In genomic region chr6:151493495-151494234, GRCh38 we compare ENCODE assay signal across 1 cellular context.
TF ChIP-seq lines count a peak whose summit lies in the region.

TSS of gene CCDC170 (plus strand) at chr6:151494017. CDS start at chr6:151494129, 112 bp downstream.

TF ChIP-seq in HepG2, 621 proteins besides CTCF, POLR2A, EP300 and RAD21 (continued from another document and continues in another):
- TF ChIP-seq MTERF4 (CRISPR knock-in tag; IDR thresholded peaks at IDR 0.05) (no peak), MBNL3 (CRISPR knock-in tag; conservative IDR thresholded peaks at IDR 0.05) (no peak), ZBTB7B (CRISPR knock-in tag; IDR thresholded peaks at IDR 0.05) (peak; percentile 85), CBX2 (IDR thresholded peaks at IDR 0.05; ENCODE audit: low read depth, low read length) (no peak), CBX2 (CRISPR knock-in tag; IDR thresholded peaks at IDR 0.05; ENCODE audit: low read depth) (no peak), SMAD3 (CRISPR knock-in tag; IDR thresholded peaks at IDR 0.05) (peak; percentile 28; the same call in 1 of the 2 replicates), ZNF781 (CRISPR knock-in tag; IDR thresholded peaks at IDR 0.05; ENCODE audit: borderline replicate concordance, not compliant biosample characterization) (no peak), AGO1 (IDR thresholded peaks at IDR 0.05; ENCODE audit: low read depth, low read length, poor library complexity, severe bottlenecking) (no peak), TFDP1 (CRISPR knock-in tag; IDR thresholded peaks at IDR 0.05; ENCODE audit: borderline replicate concordance) (peak; percentile 32; the same call in 1 of the 2 replicates), SP140L (CRISPR knock-in tag; IDR thresholded peaks at IDR 0.05; ENCODE audit: borderline replicate concordance) (peak; percentile 24; the same call in 1 of the 2 replicates), ZBTB26 (CRISPR knock-in tag; IDR thresholded peaks at IDR 0.05; ENCODE audit: borderline replicate concordance) (peak; percentile 23; the same call in 1 of the 2 replicates), MATR3 (CRISPR knock-in tag; IDR thresholded peaks at IDR 0.05) (no peak), EZH2 (conservative IDR thresholded peaks at IDR 0.05; ENCODE audit: low read depth, low read length) (no peak), KAT2B (IDR thresholded peaks at IDR 0.05; ENCODE audit: borderline replicate concordance, low read depth, low read length) (no peak), HNF4A (CRISPR knock-in tag; IDR thresholded peaks at IDR 0.05) (no peak; the same call in 1 of the 2 replicates), FOSL1 (CRISPR knock-in tag; IDR thresholded peaks at IDR 0.05; ENCODE audit: borderline replicate concordance) (no peak), NONO (IDR thresholded peaks at IDR 0.05) (no peak), NONO (CRISPR knock-in tag; conservative IDR thresholded peaks at IDR 0.05) (peak; percentile 87), BRCA1 (CRISPR knock-in tag; IDR thresholded peaks at IDR 0.05) (no peak), PTBP1 (IDR thresholded peaks at IDR 0.05; ENCODE audit: low read depth, low read length, poor library complexity, severe bottlenecking) (peak; percentile 53), YY1 (IDR thresholded peaks at IDR 0.05; ENCODE audit: insufficient read depth, insufficient replicate concordance, low read depth, low read length) (peak; percentile 50), TFE3 (CRISPR knock-in tag; IDR thresholded peaks at IDR 0.05) (no peak), ZNF605 (CRISPR knock-in tag; IDR thresholded peaks at IDR 0.05) (no peak), ZNF749 (CRISPR knock-in tag; IDR thresholded peaks at IDR 0.05; ENCODE audit: borderline replicate concordance) (peak; percentile 66), ZBTB39 (CRISPR knock-in tag; IDR thresholded peaks at IDR 0.05) (peak; percentile 99), ZNF451 (CRISPR knock-in tag; IDR thresholded peaks at IDR 0.05) (peak; percentile 48; the same call in 1 of the 2 replicates), CENPT (CRISPR knock-in tag; IDR thresholded peaks at IDR 0.05; ENCODE audit: low read depth) (0 out of 2 replicates have a peak, but pooled peaks have one; percentile 29), SIN3B (IDR thresholded peaks at IDR 0.05; ENCODE audit: low read length) (no peak), SUZ12 (IDR thresholded peaks at IDR 0.05; ENCODE audit: low read depth, low read length) (no peak), TBL1XR1 (IDR thresholded peaks at IDR 0.05; ENCODE audit: borderline replicate concordance, low read length, partially characterized antibody) (peak; percentile 37), JUNB (CRISPR knock-in tag; IDR thresholded peaks at IDR 0.05; ENCODE audit: borderline replicate concordance) (no peak), HIVEP1 (CRISPR knock-in tag; IDR thresholded peaks at IDR 0.05) (0 out of 2 replicates have a peak, but pooled peaks have one; percentile 10), IRF9 (CRISPR knock-in tag; IDR thresholded peaks at IDR 0.05; ENCODE audit: borderline replicate concordance) (no peak; the same call in 1 of the 2 replicates), ZNF468 (CRISPR knock-in tag; IDR thresholded peaks at IDR 0.05) (no peak; the same call in 1 of the 2 replicates), NCOA2 (CRISPR knock-in tag; IDR thresholded peaks at IDR 0.05) (peak; percentile 13; the same call in 1 of the 2 replicates), ZNF724P (CRISPR knock-in tag; IDR thresholded peaks at IDR 0.05; ENCODE audit: borderline replicate concordance) (no peak), ZBTB14 (CRISPR knock-in tag; IDR thresholded peaks at IDR 0.05) (peak; percentile 96)
- TF ChIP-seq, protein P1, sequence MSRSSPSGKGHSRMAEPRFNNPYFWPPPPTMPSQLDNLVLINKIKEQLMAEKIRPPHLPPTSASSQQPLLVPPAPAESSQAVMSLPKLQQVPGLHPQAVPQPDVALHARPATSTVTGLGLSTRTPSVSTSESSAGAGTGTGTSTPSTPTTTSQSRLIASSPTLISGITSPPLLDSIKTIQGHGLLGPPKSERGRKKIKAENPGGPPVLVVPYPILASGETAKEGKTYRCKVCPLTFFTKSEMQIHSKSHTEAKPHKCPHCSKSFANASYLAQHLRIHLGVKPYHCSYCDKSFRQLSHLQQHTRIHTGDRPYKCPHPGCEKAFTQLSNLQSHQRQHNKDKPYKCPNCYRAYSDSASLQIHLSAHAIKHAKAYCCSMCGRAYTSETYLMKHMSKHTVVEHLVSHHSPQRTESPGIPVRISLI (CRISPR knock-in tag; IDR thresholded peaks at IDR 0.05; ENCODE audit: borderline replicate concordance): no peak
- TF ChIP-seq, protein P2, sequence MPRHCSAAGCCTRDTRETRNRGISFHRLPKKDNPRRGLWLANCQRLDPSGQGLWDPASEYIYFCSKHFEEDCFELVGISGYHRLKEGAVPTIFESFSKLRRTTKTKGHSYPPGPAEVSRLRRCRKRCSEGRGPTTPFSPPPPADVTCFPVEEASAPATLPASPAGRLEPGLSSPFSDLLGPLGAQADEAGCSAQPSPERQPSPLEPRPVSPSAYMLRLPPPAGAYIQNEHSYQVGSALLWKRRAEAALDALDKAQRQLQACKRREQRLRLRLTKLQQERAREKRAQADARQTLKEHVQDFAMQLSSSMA (CRISPR knock-in tag; IDR thresholded peaks at IDR 0.05): peak; percentile 58; the same call in 1 of the 2 replicates
- TF ChIP-seq, protein P3, sequence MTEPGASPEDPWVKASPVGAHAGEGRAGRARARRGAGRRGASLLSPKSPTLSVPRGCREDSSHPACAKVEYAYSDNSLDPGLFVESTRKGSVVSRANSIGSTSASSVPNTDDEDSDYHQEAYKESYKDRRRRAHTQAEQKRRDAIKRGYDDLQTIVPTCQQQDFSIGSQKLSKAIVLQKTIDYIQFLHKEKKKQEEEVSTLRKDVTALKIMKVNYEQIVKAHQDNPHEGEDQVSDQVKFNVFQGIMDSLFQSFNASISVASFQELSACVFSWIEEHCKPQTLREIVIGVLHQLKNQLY (CRISPR knock-in tag; IDR thresholded peaks at IDR 0.05): 0 out of 2 replicates have a peak, but pooled peaks have one; percentile 10
- TF ChIP-seq, protein P4, sequence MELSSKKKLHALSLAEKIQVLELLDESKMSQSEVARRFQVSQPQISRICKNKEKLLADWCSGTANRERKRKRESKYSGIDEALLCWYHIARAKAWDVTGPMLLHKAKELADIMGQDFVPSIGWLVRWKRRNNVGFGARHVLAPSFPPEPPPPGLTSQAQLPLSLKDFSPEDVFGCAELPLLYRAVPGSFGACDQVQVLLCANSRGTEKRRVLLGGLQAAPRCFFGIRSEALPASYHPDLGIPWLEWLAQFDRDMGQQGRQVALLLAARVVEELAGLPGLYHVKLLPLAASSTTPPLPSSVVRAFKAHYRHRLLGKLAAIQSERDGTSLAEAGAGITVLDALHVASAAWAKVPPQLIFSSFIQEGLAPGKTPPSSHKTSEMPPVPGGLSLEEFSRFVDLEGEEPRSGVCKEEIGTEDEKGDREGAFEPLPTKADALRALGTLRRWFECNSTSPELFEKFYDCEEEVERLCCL (CRISPR knock-in tag; IDR thresholded peaks at IDR 0.05; ENCODE audit: borderline replicate concordance): no peak
- TF ChIP-seq, protein P5, sequence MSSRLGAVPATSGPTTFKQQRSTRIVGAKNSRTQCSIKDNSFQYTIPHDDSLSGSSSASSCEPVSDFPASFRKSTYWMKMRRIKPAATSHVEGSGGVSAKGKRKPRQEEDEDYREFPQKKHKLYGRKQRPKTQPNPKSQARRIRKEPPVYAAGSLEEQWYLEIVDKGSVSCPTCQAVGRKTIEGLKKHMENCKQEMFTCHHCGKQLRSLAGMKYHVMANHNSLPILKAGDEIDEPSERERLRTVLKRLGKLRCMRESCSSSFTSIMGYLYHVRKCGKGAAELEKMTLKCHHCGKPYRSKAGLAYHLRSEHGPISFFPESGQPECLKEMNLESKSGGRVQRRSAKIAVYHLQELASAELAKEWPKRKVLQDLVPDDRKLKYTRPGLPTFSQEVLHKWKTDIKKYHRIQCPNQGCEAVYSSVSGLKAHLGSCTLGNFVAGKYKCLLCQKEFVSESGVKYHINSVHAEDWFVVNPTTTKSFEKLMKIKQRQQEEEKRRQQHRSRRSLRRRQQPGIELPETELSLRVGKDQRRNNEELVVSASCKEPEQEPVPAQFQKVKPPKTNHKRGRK (CRISPR knock-in tag; IDR thresholded peaks at IDR 0.05): peak; percentile 60
- TF ChIP-seq, protein P6, sequence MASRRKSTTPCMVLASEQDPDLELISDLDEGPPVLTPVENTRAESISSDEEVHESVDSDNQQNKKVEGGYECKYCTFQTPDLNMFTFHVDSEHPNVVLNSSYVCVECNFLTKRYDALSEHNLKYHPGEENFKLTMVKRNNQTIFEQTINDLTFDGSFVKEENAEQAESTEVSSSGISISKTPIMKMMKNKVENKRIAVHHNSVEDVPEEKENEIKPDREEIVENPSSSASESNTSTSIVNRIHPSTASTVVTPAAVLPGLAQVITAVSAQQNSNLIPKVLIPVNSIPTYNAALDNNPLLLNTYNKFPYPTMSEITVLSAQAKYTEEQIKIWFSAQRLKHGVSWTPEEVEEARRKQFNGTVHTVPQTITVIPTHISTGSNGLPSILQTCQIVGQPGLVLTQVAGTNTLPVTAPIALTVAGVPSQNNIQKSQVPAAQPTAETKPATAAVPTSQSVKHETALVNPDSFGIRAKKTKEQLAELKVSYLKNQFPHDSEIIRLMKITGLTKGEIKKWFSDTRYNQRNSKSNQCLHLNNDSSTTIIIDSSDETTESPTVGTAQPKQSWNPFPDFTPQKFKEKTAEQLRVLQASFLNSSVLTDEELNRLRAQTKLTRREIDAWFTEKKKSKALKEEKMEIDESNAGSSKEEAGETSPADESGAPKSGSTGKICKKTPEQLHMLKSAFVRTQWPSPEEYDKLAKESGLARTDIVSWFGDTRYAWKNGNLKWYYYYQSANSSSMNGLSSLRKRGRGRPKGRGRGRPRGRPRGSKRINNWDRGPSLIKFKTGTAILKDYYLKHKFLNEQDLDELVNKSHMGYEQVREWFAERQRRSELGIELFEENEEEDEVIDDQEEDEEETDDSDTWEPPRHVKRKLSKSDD (CRISPR knock-in tag; IDR thresholded peaks at IDR 0.05; ENCODE audit: low read depth): peak; percentile 78; the same call in 1 of the 2 replicates
